In genomic region chr1:108047085-108047484, GRCh38 we compare ENCODE assay signal across 19 cellular contexts.
DNase-seq lines count a peak whose midpoint lies in the region; ATAC-seq, FAIRE-seq and TF ChIP-seq lines count a peak whose summit lies in the region.
"Had no signal": no experiment of that assay in that cellular context is flagged by ENCODE, and none has a peak within 500 bp of the region (broad histone marks: within the 10 kb centered on the region; RNA-seq: fewer than 3 reads in every experiment).

No MANE protein-coding gene starts in this region.

- H3K4me1 ChIP-seq in HepG2 (ENCODE audit: insufficient read depth, low read length): peaks cover 27% of the 10 kb centered on the region
- H3K4me1 ChIP-seq in right lobe of liver: peaks cover 0 to 11% (median 0%) of the 10 kb centered on the region in 4 donors
- H3K4me1 ChIP-seq in neutrophil (ENCODE audit: control insufficient read depth in 1 of 2, insufficient read depth in 1 of 2, low read depth in 1 of 2, low read length in 1 of 2): peaks cover 63 to 67% of the 10 kb centered on the region in 2 experiments
- H3K4me1 ChIP-seq in neuronal stem cell (ENCODE audit: control insufficient read depth in 2 of 2, insufficient read depth in 1 of 2, low read depth in 1 of 2, low read length in 2 of 2): peaks cover 16 to 27% of the 10 kb centered on the region in 2 donors

- no peak for FAIRE-seq in HepG2 (lab: Jason Lieb, UNC)
- FAIRE-seq: D721Med, G401.6, GM12891, GM18507 had no signal

- POLR2A ChIA-PET in HepG2 (lab: Yijun Ruan, JAX) (no interaction called here), RWPE1 (lab: Yijun Ruan, JAX; ENCODE audit: low non-redundant PET) (no interaction called here), WTC11 (lab: Charles Lee) (interaction anchor here (0.5 to 0.7 kb wide), 2 partner anchors 31 to 40 kb away, joined by 3 to 4 read pairs; no protein-coding TSS in a partner anchor)

- intact Hi-C loops in HepG2 (cut with micrococcal nuclease; ENCODE audit: unreplicated experiment) (no loop called here), right lobe of liver (cut with DNase I) (no loop called here)

- DNase-seq in HepG2 (ENCODE audit: low spot score) (no peak), right lobe of liver (no peak), RWPE1 (ENCODE audit: low spot score) (no peak), endothelial cell (ENCODE audit: low spot score) (no peak), neuronal stem cell (ENCODE audit: low spot score) (no peak), WTC11 (ENCODE audit: low spot score) (no peak)
- DNase-seq: 8988T; C1 segment of cervical spinal cord; CD4-positive, CD25-positive, alpha-beta regulatory T cell; CD8-positive, alpha-beta memory T cell; COR-L47; GOT3; H7 had no signal

- TF ChIP-seq CTCF in HepG2 (CRISPR knock-in tag; IDR thresholded peaks at IDR 0.05) (no peak), right lobe of liver (IDR thresholded peaks at IDR 0.05) (no peak), RWPE1 (conservative IDR thresholded peaks at IDR 0.05; ENCODE audit: low read depth) (no peak), endothelial cell (IDR thresholded peaks at IDR 0.05; ENCODE audit: unreplicated experiment) (no peak), neutrophil (IDR thresholded peaks at IDR 0.05) (no peak), WTC11 (IDR thresholded peaks at IDR 0.05) (no peak)

- H2AFZ ChIP-seq in HepG2 (ENCODE audit: low read length): no peak overlapping the region
- no peak overlapping the region for H2AFZ ChIP-seq in neuronal stem cell (ENCODE audit: low read length)

- no peaks in the 10 kb centered on the region for H4K20me1 ChIP-seq in HepG2 (ENCODE audit: insufficient read depth, low read length)

- H3K4me1 Mint-ChIP-seq in endothelial cell (ENCODE audit: unreplicated experiment) (peaks cover 59% of the 10 kb centered on the region), WTC11 (no peaks in the 10 kb centered on the region)

- no peak overlapping the region for H2AK5ac ChIP-seq in neuronal stem cell (ENCODE audit: low read depth, low read length)

- no peak overlapping the region for H3K23ac ChIP-seq in neuronal stem cell (ENCODE audit: low read depth, low read length, poor library complexity)

- no peak overlapping the region for H2BK12ac ChIP-seq in neuronal stem cell (ENCODE audit: low read length)

- no peak overlapping the region for H2BK15ac ChIP-seq in neuronal stem cell (ENCODE audit: low read length)

- no peak overlapping the region for H3K27ac ChIP-seq in HepG2 (ENCODE audit: extremely low read length, insufficient read depth, low read length)
- H3K27ac ChIP-seq in right lobe of liver: no peak overlapping the region
- H3K27ac ChIP-seq in RWPE1: peak overlapping the region; percentile 25; the same call in 1 of the 2 replicates
- H3K27ac ChIP-seq in neutrophil: peak overlapping the region; percentile 72
- H3K27ac ChIP-seq in neuronal stem cell (replicated peaks; ENCODE audit: low read length): no peak overlapping the region

- no peaks in the 10 kb centered on the region for H3K9me3 ChIP-seq in HepG2 (ENCODE audit: low read length)
- no peaks in the 10 kb centered on the region for H3K9me3 ChIP-seq in right lobe of liver
- H3K9me3 ChIP-seq in neutrophil: no peaks in the 10 kb centered on the region
- peaks cover 0 to 2% of the 10 kb centered on the region in 2 donors for H3K9me3 ChIP-seq in neuronal stem cell (replicated peaks in 1 of 2; ENCODE audit: control insufficient read depth in 2 of 2, insufficient read depth in 1 of 2, low read depth in 1 of 2, low read length in 2 of 2)

- CTCF ChIA-PET in HepG2 (lab: Yijun Ruan, JAX; ENCODE audit: low intra/inter-chr PET ratio, low total read pairs): no interaction called here
- CTCF ChIA-PET in RWPE1 (lab: Yijun Ruan, JAX): no interaction called here
- CTCF ChIA-PET in WTC11 (lab: Charles Lee): no interaction called here

- H3K9me3 Mint-ChIP-seq in endothelial cell (ENCODE audit: unreplicated experiment) (no peaks in the 10 kb centered on the region), WTC11 (peaks cover 8% of the 10 kb centered on the region)
- H3K9me3 Mint-ChIP-seq: CD8-positive, alpha-beta memory T cell had no signal

- no peaks in the 10 kb centered on the region for H3K79me2 ChIP-seq in HepG2 (ENCODE audit: insufficient read depth, low read length)

- no peak overlapping the region for H2BK120ac ChIP-seq in neuronal stem cell (ENCODE audit: low read depth, low read length)

- H3K4ac ChIP-seq in neuronal stem cell (ENCODE audit: low read length): no peak overlapping the region

- H3K36me3 ChIP-seq in HepG2 (replicated peaks in 1 of 2; ENCODE audit: control insufficient read depth in 1 of 2, insufficient read depth in 2 of 2, low read length in 2 of 2) (no peaks in the 10 kb centered on the region), right lobe of liver (no peaks in the 10 kb centered on the region), neutrophil (no peaks in the 10 kb centered on the region), neuronal stem cell (replicated peaks in 1 of 2; ENCODE audit: control insufficient read depth in 2 of 2, insufficient read depth in 2 of 2, low read length in 2 of 2) (no peaks in the 10 kb centered on the region)

- peaks cover 4% of the 10 kb centered on the region for H3K27me3 Mint-ChIP-seq in endothelial cell (ENCODE audit: unreplicated experiment)
- H3K27me3 Mint-ChIP-seq in WTC11 (ENCODE audit: low read depth): no peaks in the 10 kb centered on the region

- ATAC-seq in HepG2 (no peak), right lobe of liver (no peak), GM21576 (IDR thresholded peaks at IDR 0.05; ENCODE audit: unreplicated experiment) (no peak), WTC11 (no peak)

- BruUV-seq in HepG2 (replicated peaks; lab: Mats Ljungman, UMichigan): no TSS peak

- H3K27me3 ChIP-seq in HepG2 (ENCODE audit: control insufficient read depth in 1 of 2, insufficient read depth in 2 of 2, low read length in 2 of 2) (peaks cover 0 to 22% of the 10 kb centered on the region in 2 experiments; a peak in 2 of 5 replicates), right lobe of liver (no peaks in the 10 kb centered on the region), neutrophil (no peaks in the 10 kb centered on the region), neuronal stem cell (ENCODE audit: control insufficient read depth in 3 of 3, insufficient read depth in 3 of 3, low read depth in 1 of 3, low read length in 3 of 3) (no peaks in the 10 kb centered on the region)

- no peak overlapping the region for H3K14ac ChIP-seq in neuronal stem cell (ENCODE audit: low read length)

- H3K36me3 Mint-ChIP-seq in endothelial cell (ENCODE audit: low read depth, unreplicated experiment): peaks cover 5% of the 10 kb centered on the region
- peaks cover 3% of the 10 kb centered on the region; the same call in 1 of the 2 replicates for H3K36me3 Mint-ChIP-seq in WTC11
- H3K36me3 Mint-ChIP-seq: CD4-positive, CD25-positive, alpha-beta regulatory T cell had no signal

- H3K4me2 ChIP-seq in HepG2 (ENCODE audit: low read depth, low read length) (no peak overlapping the region), neuronal stem cell (ENCODE audit: insufficient read depth, low read length, poor library complexity, severe bottlenecking) (no peak overlapping the region)

- in situ Hi-C loops in HepG2 (cut with HindIII; ENCODE audit: extremely low pct_ligation_motif_present, low pct_unique_long_range_greater_than_20kb): no loop called here

- no peak overlapping the region for H2BK5ac ChIP-seq in neuronal stem cell (ENCODE audit: low read length)

- no peak overlapping the region for H3K4me3 ChIP-seq in HepG2 (replicated peaks in 1 of 3; ENCODE audit: insufficient read depth in 1 of 3, low read depth in 2 of 3, low read length in 3 of 3)
- no peak overlapping the region for H3K4me3 ChIP-seq in right lobe of liver
- H3K4me3 ChIP-seq in neutrophil (ENCODE audit: low read depth in 1 of 2, low read length in 1 of 2): no peak overlapping the region
- H3K4me3 ChIP-seq in neuronal stem cell (ENCODE audit: low read length in 2 of 2): no peak overlapping the region

- peak overlapping the region; percentile 26 for H3K4me3 Mint-ChIP-seq in endothelial cell (ENCODE audit: unreplicated experiment)
- no peak overlapping the region for H3K4me3 Mint-ChIP-seq in WTC11
- H3K4me3 Mint-ChIP-seq: CD4-positive, CD25-positive, alpha-beta regulatory T cell; CD8-positive, alpha-beta memory T cell had no signal

- H3K18ac ChIP-seq in neuronal stem cell (ENCODE audit: low read length): no peak overlapping the region

- TF ChIP-seq EP300 in HepG2 (IDR thresholded peaks at IDR 0.05; ENCODE audit: low read depth in 2 of 2, low read length in 2 of 2) (no peak), HepG2 (CRISPR knock-in tag; IDR thresholded peaks at IDR 0.05; ENCODE audit: borderline replicate concordance) (no peak)

- TF ChIP-seq RAD21 in HepG2 (CRISPR knock-in tag; IDR thresholded peaks at IDR 0.05): no peak

- 35% methylated on average over 5 of the region's 5 CpGs for WGBS in HepG2 (ENCODE audit: low lambda C conversion rate)
- WGBS in right lobe of liver (ENCODE audit: insufficient coverage, low coverage, low lambda C conversion rate, missing lambda C conversion rate): 52% methylated on average over 5 of the region's 5 CpGs
- no CpG with 5 or more reads among the region's 5 CpGs for WGBS in neuronal stem cell (ENCODE audit: extremely low coverage in 2 of 2, insufficient read length in 2 of 2, insufficient replicate concordance in 1 of 2), 2 donors

- H4K8ac ChIP-seq in neuronal stem cell (ENCODE audit: low read depth, low read length): no peak overlapping the region

- H3K27ac Mint-ChIP-seq in endothelial cell (ENCODE audit: unreplicated experiment) (peak overlapping the region; percentile 49), WTC11 (no peak overlapping the region)
- H3K27ac Mint-ChIP-seq: CD4-positive, CD25-positive, alpha-beta regulatory T cell; CD8-positive, alpha-beta memory T cell had no signal

- no peak for TF ChIP-seq POLR2A in HepG2 (IDR thresholded peaks at IDR 0.05; ENCODE audit: insufficient read depth in 1 of 2, low read depth in 2 of 2, low read length in 2 of 2)
- TF ChIP-seq POLR2A in right lobe of liver (IDR thresholded peaks at IDR 0.05): no peak

- H3K9ac ChIP-seq in HepG2 (ENCODE audit: insufficient read depth, low read depth, low read length) (no peak overlapping the region), neuronal stem cell (ENCODE audit: low read depth, low read length, poor library complexity) (no peak overlapping the region)

- H4K91ac ChIP-seq in neuronal stem cell (ENCODE audit: low read depth, low read length, poor library complexity): no peak overlapping the region

- H3K79me1 ChIP-seq in neuronal stem cell (ENCODE audit: low read depth, low read length): no peaks in the 10 kb centered on the region

TF ChIP-seq in HepG2, 621 proteins besides CTCF, POLR2A, EP300 and RAD21 (continues in another document):
- TF ChIP-seq MAFF (IDR thresholded peaks at IDR 0.05; ENCODE audit: low read depth, low read length): peak; percentile 2; the same call in 1 of the 2 replicates

TF ChIP-seq in WTC11, 78 proteins besides CTCF, POLR2A, EP300 and RAD21 (continues in another document):
- no peak for TF ChIP-seq USF2 (CRISPR knock-in tag; IDR thresholded peaks at IDR 0.05)

Comparison
In these comparisons a context has a peak if more than half of its experiments do, and no peak if none do; other contexts are left out.
1. H3K27ac ChIP-seq: peak in RWPE1 (single experiment) and neutrophil (single experiment); none in HepG2 (single experiment), right lobe of liver (0 of 3) and neuronal stem cell (single experiment).